ENCODE assay signal across 2 cellular contexts in the genomic region with DNA sequence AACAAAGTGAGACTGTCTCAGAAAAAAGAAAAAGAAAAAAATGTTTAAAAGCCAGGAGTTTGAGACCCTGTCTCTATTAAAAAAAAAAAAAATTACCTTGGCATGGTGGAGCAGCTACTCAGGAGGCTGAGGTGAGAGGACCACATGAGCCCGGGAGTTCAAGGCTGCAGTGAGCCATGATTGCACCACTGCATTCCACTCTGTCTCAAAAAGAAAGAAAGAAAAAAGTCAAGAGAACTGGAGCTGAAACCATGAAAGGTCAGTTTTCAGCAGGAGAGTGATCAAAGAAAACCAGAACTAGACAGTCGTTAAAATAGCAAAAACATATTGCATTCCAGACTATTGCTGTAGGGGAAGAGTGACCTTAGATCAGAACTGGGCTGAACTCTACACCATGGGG.
TF ChIP-seq lines count a peak whose summit lies in the region.

No MANE protein-coding gene starts in this region.

TF ChIP-seq in GM23338, 12 proteins besides CTCF, POLR2A, EP300 and RAD21:
- TF ChIP-seq ZNF114 (CRISPR knock-in tag; IDR thresholded peaks at IDR 0.05) (no peak), EZH2 (IDR thresholded peaks at IDR 0.05; ENCODE audit: low read depth, unreplicated experiment) (no peak), POLR2AphosphoS5 (IDR thresholded peaks at IDR 0.05; ENCODE audit: low read depth) (no peak), CREB1 (CRISPR knock-in tag; IDR thresholded peaks at IDR 0.05; ENCODE audit: low read depth) (no peak), EZH2phosphoT487 (IDR thresholded peaks at IDR 0.05; ENCODE audit: unreplicated experiment) (no peak), ZNF331 (CRISPR knock-in tag; IDR thresholded peaks at IDR 0.05; ENCODE audit: low read depth) (no peak), NANOG (IDR thresholded peaks at IDR 0.05; ENCODE audit: borderline replicate concordance) (no peak), JUNB (IDR thresholded peaks at IDR 0.05; ENCODE audit: unreplicated experiment) (no peak), STAT1 (IDR thresholded peaks at IDR 0.05; ENCODE audit: unreplicated experiment) (no peak)
- TF ChIP-seq, protein P1, sequence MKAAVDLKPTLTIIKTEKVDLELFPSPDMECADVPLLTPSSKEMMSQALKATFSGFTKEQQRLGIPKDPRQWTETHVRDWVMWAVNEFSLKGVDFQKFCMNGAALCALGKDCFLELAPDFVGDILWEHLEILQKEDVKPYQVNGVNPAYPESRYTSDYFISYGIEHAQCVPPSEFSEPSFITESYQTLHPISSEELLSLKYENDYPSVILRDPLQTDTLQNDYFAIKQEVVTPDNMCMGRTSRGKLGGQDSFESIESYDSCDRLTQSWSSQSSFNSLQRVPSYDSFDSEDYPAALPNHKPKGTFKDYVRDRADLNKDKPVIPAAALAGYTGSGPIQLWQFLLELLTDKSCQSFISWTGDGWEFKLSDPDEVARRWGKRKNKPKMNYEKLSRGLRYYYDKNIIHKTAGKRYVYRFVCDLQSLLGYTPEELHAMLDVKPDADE (IDR thresholded peaks at IDR 0.05) = no peak
TF ChIP-seq in GM23338: peak in this region for 0.

TF ChIP-seq in GM12878, 131 proteins besides CTCF, POLR2A, EP300 and RAD21:
- TF ChIP-seq SMC3 (IDR thresholded peaks at IDR 0.05; ENCODE audit: borderline replicate concordance, low read length) (no peak), DPF2 (IDR thresholded peaks at IDR 0.05) (no peak), STAT1 (conservative IDR thresholded peaks at IDR 0.05) (no peak), CBX5 (IDR thresholded peaks at IDR 0.05; ENCODE audit: low read depth) (no peak), NRF1 (conservative IDR thresholded peaks at IDR 0.05; ENCODE audit: low read depth, low read length) (no peak), NR2C1 (IDR thresholded peaks at IDR 0.05) (no peak), IRF4 (IDR thresholded peaks at IDR 0.05; ENCODE audit: low read depth, low read length) (no peak), KLF5 (IDR thresholded peaks at IDR 0.05; ENCODE audit: partially characterized antibody) (no peak), NFYA (IDR thresholded peaks at IDR 0.05; ENCODE audit: borderline replicate concordance, low read depth, low read length) (no peak), SUZ12 (IDR thresholded peaks at IDR 0.05; ENCODE audit: unreplicated experiment) (no peak), EZH2 (IDR thresholded peaks at IDR 0.05; ENCODE audit: borderline replicate concordance, control insufficient read depth, low read depth, low read length) (no peak)
- TF ChIP-seq, protein P2, sequence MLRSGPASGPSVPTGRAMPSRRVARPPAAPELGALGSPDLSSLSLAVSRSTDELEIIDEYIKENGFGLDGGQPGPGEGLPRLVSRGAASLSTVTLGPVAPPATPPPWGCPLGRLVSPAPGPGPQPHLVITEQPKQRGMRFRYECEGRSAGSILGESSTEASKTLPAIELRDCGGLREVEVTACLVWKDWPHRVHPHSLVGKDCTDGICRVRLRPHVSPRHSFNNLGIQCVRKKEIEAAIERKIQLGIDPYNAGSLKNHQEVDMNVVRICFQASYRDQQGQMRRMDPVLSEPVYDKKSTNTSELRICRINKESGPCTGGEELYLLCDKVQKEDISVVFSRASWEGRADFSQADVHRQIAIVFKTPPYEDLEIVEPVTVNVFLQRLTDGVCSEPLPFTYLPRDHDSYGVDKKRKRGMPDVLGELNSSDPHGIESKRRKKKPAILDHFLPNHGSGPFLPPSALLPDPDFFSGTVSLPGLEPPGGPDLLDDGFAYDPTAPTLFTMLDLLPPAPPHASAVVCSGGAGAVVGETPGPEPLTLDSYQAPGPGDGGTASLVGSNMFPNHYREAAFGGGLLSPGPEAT (IDR thresholded peaks at IDR 0.05; ENCODE audit: low read depth) = no peak
- TF ChIP-seq, protein P3, sequence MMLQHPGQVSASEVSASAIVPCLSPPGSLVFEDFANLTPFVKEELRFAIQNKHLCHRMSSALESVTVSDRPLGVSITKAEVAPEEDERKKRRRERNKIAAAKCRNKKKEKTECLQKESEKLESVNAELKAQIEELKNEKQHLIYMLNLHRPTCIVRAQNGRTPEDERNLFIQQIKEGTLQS (IDR thresholded peaks at IDR 0.05; ENCODE audit: borderline replicate concordance, extremely low read depth, low read depth, low read length) = no peak
- TF ChIP-seq, protein P4, sequence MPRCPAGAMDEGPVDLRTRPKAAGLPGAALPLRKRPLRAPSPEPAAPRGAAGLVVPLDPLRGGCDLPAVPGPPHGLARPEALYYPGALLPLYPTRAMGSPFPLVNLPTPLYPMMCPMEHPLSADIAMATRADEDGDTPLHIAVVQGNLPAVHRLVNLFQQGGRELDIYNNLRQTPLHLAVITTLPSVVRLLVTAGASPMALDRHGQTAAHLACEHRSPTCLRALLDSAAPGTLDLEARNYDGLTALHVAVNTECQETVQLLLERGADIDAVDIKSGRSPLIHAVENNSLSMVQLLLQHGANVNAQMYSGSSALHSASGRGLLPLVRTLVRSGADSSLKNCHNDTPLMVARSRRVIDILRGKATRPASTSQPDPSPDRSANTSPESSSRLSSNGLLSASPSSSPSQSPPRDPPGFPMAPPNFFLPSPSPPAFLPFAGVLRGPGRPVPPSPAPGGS (IDR thresholded peaks at IDR 0.05; ENCODE audit: borderline replicate concordance, insufficient read depth, low read depth, low read length, poor library complexity, severe bottlenecking) = no peak
- TF ChIP-seq, protein P5, sequence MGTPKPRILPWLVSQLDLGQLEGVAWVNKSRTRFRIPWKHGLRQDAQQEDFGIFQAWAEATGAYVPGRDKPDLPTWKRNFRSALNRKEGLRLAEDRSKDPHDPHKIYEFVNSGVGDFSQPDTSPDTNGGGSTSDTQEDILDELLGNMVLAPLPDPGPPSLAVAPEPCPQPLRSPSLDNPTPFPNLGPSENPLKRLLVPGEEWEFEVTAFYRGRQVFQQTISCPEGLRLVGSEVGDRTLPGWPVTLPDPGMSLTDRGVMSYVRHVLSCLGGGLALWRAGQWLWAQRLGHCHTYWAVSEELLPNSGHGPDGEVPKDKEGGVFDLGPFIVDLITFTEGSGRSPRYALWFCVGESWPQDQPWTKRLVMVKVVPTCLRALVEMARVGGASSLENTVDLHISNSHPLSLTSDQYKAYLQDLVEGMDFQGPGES (IDR thresholded peaks at IDR 0.05) = no peak
